ENCODE assay signal across 2 cellular contexts in genomic region chr13:98690348-98691041, GRCh38.
TF ChIP-seq lines count a peak whose summit lies in the region.

No MANE protein-coding gene starts in this region.

TF ChIP-seq in SK-N-SH treated with all-trans-retinoic acid at 6 μM for 48 hours, 23 proteins besides CTCF, POLR2A, EP300 and RAD21 (continued from another document):
- TF ChIP-seq CREB5 (CRISPR knock-in tag; IDR thresholded peaks at IDR 0.05; ENCODE audit: low read depth): no peak
- TF ChIP-seq, protein P1, sequence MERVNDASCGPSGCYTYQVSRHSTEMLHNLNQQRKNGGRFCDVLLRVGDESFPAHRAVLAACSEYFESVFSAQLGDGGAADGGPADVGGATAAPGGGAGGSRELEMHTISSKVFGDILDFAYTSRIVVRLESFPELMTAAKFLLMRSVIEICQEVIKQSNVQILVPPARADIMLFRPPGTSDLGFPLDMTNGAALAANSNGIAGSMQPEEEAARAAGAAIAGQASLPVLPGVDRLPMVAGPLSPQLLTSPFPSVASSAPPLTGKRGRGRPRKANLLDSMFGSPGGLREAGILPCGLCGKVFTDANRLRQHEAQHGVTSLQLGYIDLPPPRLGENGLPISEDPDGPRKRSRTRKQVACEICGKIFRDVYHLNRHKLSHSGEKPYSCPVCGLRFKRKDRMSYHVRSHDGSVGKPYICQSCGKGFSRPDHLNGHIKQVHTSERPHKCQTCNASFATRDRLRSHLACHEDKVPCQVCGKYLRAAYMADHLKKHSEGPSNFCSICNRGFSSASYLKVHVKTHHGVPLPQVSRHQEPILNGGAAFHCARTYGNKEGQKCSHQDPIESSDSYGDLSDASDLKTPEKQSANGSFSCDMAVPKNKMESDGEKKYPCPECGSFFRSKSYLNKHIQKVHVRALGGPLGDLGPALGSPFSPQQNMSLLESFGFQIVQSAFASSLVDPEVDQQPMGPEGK (CRISPR knock-in tag; IDR thresholded peaks at IDR 0.05; ENCODE audit: borderline replicate concordance): no peak
- no peak for TF ChIP-seq PPARA (CRISPR knock-in tag; IDR thresholded peaks at IDR 0.05; ENCODE audit: borderline replicate concordance)
- no peak for TF ChIP-seq ZFP3 (CRISPR knock-in tag; IDR thresholded peaks at IDR 0.05)
- TF ChIP-seq GLIS3 (CRISPR knock-in tag; IDR thresholded peaks at IDR 0.05): no peak

TF ChIP-seq in HEK293, 187 proteins besides CTCF, POLR2A, EP300 and RAD21 (continued from another document):
- TF ChIP-seq ZNF791 (tag by site-specific recombination; IDR thresholded peaks at IDR 0.05) (no peak), ZNF148 (tag by site-specific recombination; IDR thresholded peaks at IDR 0.05; ENCODE audit: borderline replicate concordance) (no peak), ZFHX2 (tag by site-specific recombination; conservative IDR thresholded peaks at IDR 0.05) (peak; percentile 32; the same call in 1 of the 2 replicates), HIC1 (tag by site-specific recombination; IDR thresholded peaks at IDR 0.05) (no peak), SP2 (tag by site-specific recombination; IDR thresholded peaks at IDR 0.05) (no peak), ZNF585B (tag by site-specific recombination; IDR thresholded peaks at IDR 0.05) (peak; percentile 76), ZNF488 (tag by site-specific recombination; IDR thresholded peaks at IDR 0.05) (no peak)
- TF ChIP-seq, protein P2, sequence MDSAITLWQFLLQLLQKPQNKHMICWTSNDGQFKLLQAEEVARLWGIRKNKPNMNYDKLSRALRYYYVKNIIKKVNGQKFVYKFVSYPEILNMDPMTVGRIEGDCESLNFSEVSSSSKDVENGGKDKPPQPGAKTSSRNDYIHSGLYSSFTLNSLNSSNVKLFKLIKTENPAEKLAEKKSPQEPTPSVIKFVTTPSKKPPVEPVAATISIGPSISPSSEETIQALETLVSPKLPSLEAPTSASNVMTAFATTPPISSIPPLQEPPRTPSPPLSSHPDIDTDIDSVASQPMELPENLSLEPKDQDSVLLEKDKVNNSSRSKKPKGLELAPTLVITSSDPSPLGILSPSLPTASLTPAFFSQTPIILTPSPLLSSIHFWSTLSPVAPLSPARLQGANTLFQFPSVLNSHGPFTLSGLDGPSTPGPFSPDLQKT (IDR thresholded peaks at IDR 0.05; ENCODE audit: borderline replicate concordance, low read depth, low read length): no peak
